ENCODE assay signal across 18 cellular contexts in the genomic region with DNA sequence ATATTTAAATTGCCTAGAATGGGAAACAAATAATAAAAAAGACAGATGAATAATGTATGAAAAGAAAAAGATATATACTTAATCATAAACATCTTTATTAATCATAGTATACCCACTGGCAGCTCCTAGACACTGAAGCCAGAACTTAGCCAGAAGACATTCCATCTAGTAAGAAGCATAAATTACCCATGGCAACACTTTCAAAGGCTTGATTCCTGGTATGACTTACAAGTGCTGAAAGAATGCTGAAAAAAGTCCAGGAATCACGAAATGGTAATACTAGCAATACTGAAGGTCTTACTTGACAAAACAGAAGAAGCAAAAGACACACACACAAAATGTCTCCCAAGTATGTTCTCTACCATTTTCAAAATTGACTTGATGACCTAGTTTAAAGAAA.
A peak's percentile ranks its signal among the peaks of the same experiment; 100 is the strongest.
DNase-seq lines count a peak whose midpoint lies in the region; ATAC-seq and TF ChIP-seq lines count a peak whose summit lies in the region.
"Had no signal": no experiment of that assay in that cellular context is flagged by ENCODE, and none has a peak within 500 bp of the region (broad histone marks: within the 10 kb centered on the region; RNA-seq: fewer than 3 reads in every experiment).

No MANE protein-coding gene starts in this region.

- no peak for TF ChIP-seq CTCF in astrocyte of the cerebellum (IDR thresholded peaks at IDR 0.05; ENCODE audit: low read depth, low read length, missing control alignments)

- H3K4me3 ChIP-seq in astrocyte of the cerebellum (ENCODE audit: low read depth, low read length), result no peak overlapping the region
- H3K4me3 ChIP-seq: BLaER1, skin epidermis, tibial artery had no signal

- DNase-seq in GM04503 (ENCODE audit: low read depth) (peak; percentile 44), astrocyte of the cerebellum (ENCODE audit: low read depth) (peak; percentile 73), fibroblast of the conjunctiva (ENCODE audit: low read depth) (peak; percentile 47), NCI-H1105 treated with DMSO at 0.1 percent for 48 hours (lab: John Stamatoyannopoulos, UW) (no peak), C1 segment of cervical spinal cord (lab: John Stamatoyannopoulos, UW) (no peak)
- DNase-seq: activated naive CD4-positive, alpha-beta T cell treated with anti-CD3 and anti-CD28 coated beads, Interleukin-2, amount 50 U/mL, for 16 hours; left colon; NCI-H1436; NCI-H82; stimulated activated CD4-positive, alpha-beta T cell treated with anti-CD3 and anti-CD28 coated beads, Interleukin-2, amount 100 ng/mL, for 48 hours; stimulated activated naive CD8-positive, alpha-beta T cell treated with anti-CD3 and anti-CD28 coated beads, Interleukin-15, Interleukin-2, amounts not matched to agents 100 U/mL and 50 U/mL, for 24 hours; tibial artery had no signal

- no peak for ATAC-seq in GM18867 (IDR thresholded peaks at IDR 0.05; ENCODE audit: unreplicated experiment)
- no peak for ATAC-seq in GM18498 (IDR thresholded peaks at IDR 0.05; ENCODE audit: unreplicated experiment)
- ATAC-seq: left colon; natural killer cell treated with Interleukin-12 subunit alpha and Interleukin-12 subunit beta and Interleukin-15 and Interleukin-18, amount 100 ng/mL, for 72 hours; Right ventricle myocardium inferior; stimulated activated naive CD8-positive, alpha-beta T cell treated with anti-CD3 and anti-CD28 coated beads, Interleukin-15, Interleukin-2, amounts not matched to agents 100 U/mL and 50 U/mL, for 24 hours had no signal

- in situ Hi-C loops in astrocyte of the cerebellum (cut with HindIII; ENCODE audit: low sequenced_read_pairs), result no loop called here

Comparison
In these comparisons a context has a peak if more than half of its experiments do, and no peak if none do; other contexts are left out.
1. DNase-seq: peak in GM04503 (single experiment), astrocyte of the cerebellum (single experiment) and fibroblast of the conjunctiva (single experiment); none in NCI-H1105 treated with DMSO at 0.1 percent for 48 hours (single experiment) and C1 segment of cervical spinal cord (0 of 14).